Comparison of ENCODE assay signal across 8 cellular contexts in the genomic region with DNA sequence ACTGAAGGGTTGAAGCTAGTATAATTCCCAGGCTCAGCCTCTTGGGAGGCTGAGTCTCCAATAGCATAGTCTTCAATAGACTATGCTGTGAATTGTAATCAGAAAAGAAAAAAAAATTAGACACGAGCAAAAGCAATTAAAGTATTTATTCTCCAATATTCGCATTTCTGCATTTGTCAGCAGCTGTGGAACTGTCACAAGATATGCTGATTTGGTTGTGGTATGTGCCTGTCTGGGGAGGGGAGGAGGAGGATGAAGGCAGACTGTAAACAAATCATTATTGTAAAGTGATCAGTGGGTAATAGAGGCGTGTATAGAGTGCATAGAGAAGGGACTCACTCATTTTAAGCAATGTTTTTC. TPM values are rescaled to one million over a fixed set of nuclear protein-coding genes. Genes with fewer than 3 reads are reported as not detected.
A peak's percentile ranks its signal among the peaks of the same experiment; 100 is the strongest.
DNase-seq lines count a peak whose midpoint lies in the region; ATAC-seq, FAIRE-seq and TF ChIP-seq lines count a peak whose summit lies in the region.
"Had no signal": no experiment of that assay in that cellular context is flagged by ENCODE, and none has a peak within 500 bp of the region (broad histone marks: within the 10 kb centered on the region; RNA-seq: fewer than 3 reads in every experiment).

No MANE protein-coding gene starts in this region.

- peak overlapping the region; percentile 99 for H3K27ac Mint-ChIP-seq in activated naive CD8-positive, alpha-beta T cell treated with anti-CD3 and anti-CD28 coated beads for 36 hours
- H3K27ac Mint-ChIP-seq in type B pancreatic cell, result no peak overlapping the region

- intact Hi-C loops in pancreas (cut with DNase I) (no loop called here), prostate gland (cut with DNase I) (no loop called here)

- H3K36me3 Mint-ChIP-seq in activated naive CD8-positive, alpha-beta T cell treated with anti-CD3 and anti-CD28 coated beads for 36 hours, result peaks cover 17% of the 10 kb centered on the region
- no peaks in the 10 kb centered on the region for H3K36me3 Mint-ChIP-seq in type B pancreatic cell

- TF ChIP-seq CTCF in pancreas (IDR thresholded peaks at IDR 0.05) (no peak), type B pancreatic cell (conservative IDR thresholded peaks at IDR 0.05) (no peak), prostate gland (IDR thresholded peaks at IDR 0.05) (no peak)

- peaks cover 48% of the 10 kb centered on the region for H3K4me1 Mint-ChIP-seq in activated naive CD8-positive, alpha-beta T cell treated with anti-CD3 and anti-CD28 coated beads for 36 hours
- H3K4me1 Mint-ChIP-seq in type B pancreatic cell (ENCODE audit: unreplicated experiment), result peaks cover 15% of the 10 kb centered on the region

- FAIRE-seq in pancreas (lab: Jason Lieb, UNC), result no peak

- no peaks in the 10 kb centered on the region for H3K9me3 ChIP-seq in pancreas
- no peaks in the 10 kb centered on the region for H3K9me3 ChIP-seq in prostate gland

- ATAC-seq in GM19035 (IDR thresholded peaks at IDR 0.05; ENCODE audit: unreplicated experiment), result peak; percentile 20
- peak; percentile 23 for ATAC-seq in HG03460 (IDR thresholded peaks at IDR 0.05; ENCODE audit: unreplicated experiment)
- ATAC-seq in pancreas, result peak in 1 of 4 donors; percentile 28
- ATAC-seq in HG02571 (IDR thresholded peaks at IDR 0.05; ENCODE audit: unreplicated experiment), result no peak

- H3K9me3 Mint-ChIP-seq in activated naive CD8-positive, alpha-beta T cell treated with anti-CD3 and anti-CD28 coated beads for 36 hours, result peaks cover 4% of the 10 kb centered on the region
- H3K9me3 Mint-ChIP-seq in type B pancreatic cell, result no peaks in the 10 kb centered on the region

- H3K4me3 ChIP-seq in pancreas, result no peak overlapping the region
- H3K4me3 ChIP-seq in prostate gland, result no peak overlapping the region

- no peak for TF ChIP-seq POLR2A in prostate gland (IDR thresholded peaks at IDR 0.05)

- peak overlapping the region; percentile 78 for H3K4me3 Mint-ChIP-seq in activated naive CD8-positive, alpha-beta T cell treated with anti-CD3 and anti-CD28 coated beads for 36 hours
- no peak overlapping the region for H3K4me3 Mint-ChIP-seq in type B pancreatic cell

- WGBS in pancreas, 2 donors, result 38 to 40% methylated on average over 3 of the region's 3 CpGs
- WGBS in prostate gland, result 53% methylated on average over 3 of the region's 3 CpGs

- H3K36me3 ChIP-seq in pancreas (no peaks in the 10 kb centered on the region), prostate gland (no peaks in the 10 kb centered on the region)

- no peaks in the 10 kb centered on the region for H3K27me3 Mint-ChIP-seq in activated naive CD8-positive, alpha-beta T cell treated with anti-CD3 and anti-CD28 coated beads for 36 hours
- no peaks in the 10 kb centered on the region for H3K27me3 Mint-ChIP-seq in type B pancreatic cell

- no peaks in the 10 kb centered on the region for H3K4me1 ChIP-seq in pancreas
- H3K4me1 ChIP-seq in prostate gland (replicated peaks), result no peaks in the 10 kb centered on the region

- H3K27ac ChIP-seq in pancreas (peak overlapping the region in 3 of 4 donors; percentile 15 to 67 (median 57)), prostate gland (no peak overlapping the region)

- no peak for DNase-seq in activated naive CD8-positive, alpha-beta T cell treated with anti-CD3 and anti-CD28 coated beads for 36 hours
- DNase-seq in pancreas (no peak), type B pancreatic cell (ENCODE audit: extremely low spot score, unreplicated experiment) (no peak), prostate gland (ENCODE audit: low spot score) (no peak)
- DNase-seq: KBM-7 had no signal

- H3K27me3 ChIP-seq in pancreas (no peaks in the 10 kb centered on the region), prostate gland (replicated peaks; ENCODE audit: insufficient read depth) (no peaks in the 10 kb centered on the region)

RNA-seq across cellular contexts. Expression of a gene that starts 10.1 kb away (rescaled TPM):
- total RNA-seq in activated naive CD8-positive, alpha-beta T cell treated with anti-CD3 and anti-CD28 coated beads for 36 hours, result 10 to 100 TPM; 10.6 to 10.7 TPM
- 10 to 100 TPM in 1 of 6 donors, 1 to 10 TPM in 5; 6.3 to 10.5 (median 7.4) TPM for total RNA-seq in pancreas
- 1 to 10 TPM; 2.9 to 5.3 TPM for polyA plus RNA-seq in pancreas
- 9.1 and 9.3 TPM in 2 replicates for total RNA-seq in type B pancreatic cell (ENCODE audit: low replicate concordance)
- total RNA-seq in prostate gland, result 10 to 100 TPM; 21.0 to 26.2 TPM

RNA-seq across cellular contexts. Expression of a gene that starts 25.8 kb away (rescaled TPM):
- 10 to 100 TPM; 16.8 to 18.3 TPM for total RNA-seq in activated naive CD8-positive, alpha-beta T cell treated with anti-CD3 and anti-CD28 coated beads for 36 hours
- total RNA-seq in pancreas, result 10 to 100 TPM in 1 of 6 donors, 1 to 10 TPM in 5; 5.1 to 11.2 (median 8.8) TPM
- polyA plus RNA-seq in pancreas, result 10 to 100 TPM; 16.0 to 35.4 TPM
- total RNA-seq in type B pancreatic cell (ENCODE audit: low replicate concordance), result 29.3 and 34.8 TPM in 2 replicates
- 10 to 100 TPM; 43.4 to 59.8 TPM for total RNA-seq in prostate gland

RNA-seq across cellular contexts. Expression of a gene that starts 49.3 kb away (rescaled TPM):
- total RNA-seq in activated naive CD8-positive, alpha-beta T cell treated with anti-CD3 and anti-CD28 coated beads for 36 hours, result under 1 TPM in 1 of 2 experiments, not detected in 1; 0.06 TPM
- total RNA-seq in pancreas (1 to 10 TPM in 5 of 6 donors, under 1 TPM in 1; 0.83 to 2.2 (median 1.7) TPM), type B pancreatic cell (ENCODE audit: low replicate concordance) (not detected in 2 replicates), prostate gland (1 to 10 TPM in 1 of 2 donors, under 1 TPM in 1; 0.27 to 3.3 TPM)
- under 1 TPM; 0.34 to 0.75 TPM for polyA plus RNA-seq in pancreas

Comparison
In these comparisons a context has a peak if more than half of its experiments do, and no peak if none do; other contexts are left out.
1. H3K27ac ChIP-seq: peak in pancreas (3 of 4); none in prostate gland (0 of 2).